In the genomic region with DNA sequence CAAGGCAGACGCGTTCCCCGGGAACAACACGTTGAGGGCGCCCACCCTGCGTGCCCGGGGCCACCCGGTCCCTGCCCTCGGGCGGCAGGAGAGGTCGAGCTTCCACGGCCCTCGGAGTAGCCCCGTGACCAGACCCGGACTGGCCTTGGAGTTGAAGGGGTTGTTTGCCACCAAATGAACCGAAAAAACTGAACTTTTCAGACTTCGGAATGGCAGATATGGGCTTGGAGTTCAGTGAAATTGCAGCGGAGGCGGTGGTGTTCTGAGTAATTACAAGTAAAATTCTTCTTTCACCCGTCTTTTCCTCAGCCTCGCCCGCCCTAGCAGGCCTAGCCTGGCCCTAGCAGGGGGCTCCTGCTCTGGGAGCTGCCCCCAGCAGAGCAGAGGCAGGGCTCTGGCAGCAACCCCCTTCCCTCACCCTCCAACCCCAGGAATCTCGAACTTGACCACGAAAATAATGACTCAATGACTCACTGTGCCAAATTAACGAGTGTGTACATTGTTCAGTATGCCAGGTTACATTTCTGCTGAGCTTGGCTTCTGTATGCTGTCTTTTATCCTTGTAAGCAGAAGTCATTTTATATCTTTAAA, we compare ENCODE assay signal across 8 cellular contexts. TPM values are rescaled to one million over a fixed set of nuclear protein-coding genes. Genes with fewer than 3 reads are reported as not detected.
DNase-seq lines count a peak whose midpoint lies in the region; ATAC-seq and TF ChIP-seq lines count a peak whose summit lies in the region.

No MANE protein-coding gene starts in this region.

- no peaks in the 10 kb centered on the region for H3K36me3 Mint-ChIP-seq in CD4-positive, alpha-beta T cell (ENCODE audit: low read depth)

- peaks cover 0 to 21% (median 0%) of the 10 kb centered on the region in 4 donors for H3K4me1 ChIP-seq in right lobe of liver
- H3K4me1 ChIP-seq in tibial artery: peaks cover 0 to 44% (median 31%) of the 10 kb centered on the region in 4 donors

- ATAC-seq in right lobe of liver (peak in 2 of 4 donors; percentile 2 to 8), HG03520 (IDR thresholded peaks at IDR 0.05; ENCODE audit: unreplicated experiment) (no peak), left lobe of liver (no peak)
- ATAC-seq in CD4-positive, alpha-beta T cell (ENCODE audit: poor library complexity): no peak

- H3K27ac ChIP-seq in brain microvascular endothelial cell: no peak overlapping the region
- no peak overlapping the region for H3K27ac ChIP-seq in right lobe of liver
- no peak overlapping the region for H3K27ac ChIP-seq in tibial artery
- no peak overlapping the region for H3K27ac ChIP-seq in CD4-positive, alpha-beta T cell (ENCODE audit: low read depth, low read length)

- H3K9me3 ChIP-seq in right lobe of liver (no peaks in the 10 kb centered on the region), tibial artery (no peaks in the 10 kb centered on the region)
- H3K9me3 ChIP-seq in CD4-positive, alpha-beta T cell (ENCODE audit: control insufficient read depth, low read length): no peaks in the 10 kb centered on the region

- H3K27ac Mint-ChIP-seq in CD4-positive, alpha-beta T cell: no peak overlapping the region

- no peaks in the 10 kb centered on the region for H3K36me3 ChIP-seq in brain microvascular endothelial cell (replicated peaks)
- no peaks in the 10 kb centered on the region for H3K36me3 ChIP-seq in right lobe of liver
- H3K36me3 ChIP-seq in tibial artery: no peaks in the 10 kb centered on the region

- TF ChIP-seq CTCF in LNCaP clone FGC (IDR thresholded peaks at IDR 0.05; ENCODE audit: control insufficient read depth, extremely low read depth, insufficient read depth) (no peak), brain microvascular endothelial cell (IDR thresholded peaks at IDR 0.05; ENCODE audit: low read depth, low read length, missing control alignments) (no peak), right lobe of liver (IDR thresholded peaks at IDR 0.05) (no peak), tibial artery (IDR thresholded peaks at IDR 0.05) (no peak)
- TF ChIP-seq CTCF in CD4-positive, alpha-beta T cell (IDR thresholded peaks at IDR 0.05): no peak

- 9% methylated on average over 18 of the region's 25 CpGs for WGBS in right lobe of liver (ENCODE audit: insufficient coverage, low coverage, low lambda C conversion rate, missing lambda C conversion rate)

- peaks cover 87% of the 10 kb centered on the region for H3K27me3 Mint-ChIP-seq in CD4-positive, alpha-beta T cell

- CTCF ChIA-PET in CD4-positive, alpha-beta T cell (lab: Charles Lee): no interaction called here

- in situ Hi-C loops in brain microvascular endothelial cell (cut with HindIII; ENCODE audit: low pct_ligation_motif_present, low sequenced_read_pairs): no loop called here

- H3K4me3 ChIP-seq in LNCaP clone FGC (ENCODE audit: low read depth, low read length) (no peak overlapping the region), brain microvascular endothelial cell (ENCODE audit: low read depth, low read length) (peak overlapping the region; percentile 49), right lobe of liver (peak overlapping the region; percentile 27 to 43 (median 31)), tibial artery (peak overlapping the region; percentile 42 to 55)

- H3K4me3 Mint-ChIP-seq in CD4-positive, alpha-beta T cell: no peak overlapping the region

- peak; percentile 62 for DNase-seq in DMS79 treated with DMSO at 0.1 percent for 48 hours (lab: John Stamatoyannopoulos, UW)
- DNase-seq in LNCaP clone FGC (ENCODE audit: low read depth): peak; percentile 46
- DNase-seq in brain microvascular endothelial cell: peak; percentile 49
- DNase-seq in right lobe of liver: no peak
- DNase-seq in tibial artery: peak in 1 of 2 donors; percentile 22
- DNase-seq in CD4-positive, alpha-beta T cell: no peak
- DNase-seq in left lobe of liver (ENCODE audit: low spot score): no peak

- peaks cover 6% of the 10 kb centered on the region for H3K4me1 Mint-ChIP-seq in CD4-positive, alpha-beta T cell (ENCODE audit: low read depth)

- no peak for TF ChIP-seq POLR2A in right lobe of liver (IDR thresholded peaks at IDR 0.05)

- POLR2A ChIA-PET in CD4-positive, alpha-beta T cell (lab: Charles Lee): no interaction called here

- H3K27me3 ChIP-seq in brain microvascular endothelial cell (replicated peaks) (peaks cover 13% of the 10 kb centered on the region), right lobe of liver (peaks cover 0 to 5% of the 10 kb centered on the region in 2 donors), tibial artery (peaks cover 0 to 79% of the 10 kb centered on the region in 2 donors)
- H3K27me3 ChIP-seq in CD4-positive, alpha-beta T cell (ENCODE audit: control insufficient read depth, insufficient read depth, low read length): peaks cover 74% of the 10 kb centered on the region

- H3K9me3 Mint-ChIP-seq in CD4-positive, alpha-beta T cell: no peaks in the 10 kb centered on the region

- intact Hi-C loops in right lobe of liver (cut with DNase I) (no loop called here), tibial artery (cut with DNase I; ENCODE audit: low total_unique reads) (no loop called here)
- intact Hi-C loops in CD4-positive, alpha-beta T cell (cut with DNase I, micrococcal nuclease): no loop called here

RNA-seq across cellular contexts. Expression of a gene that starts 1.1 kb away (rescaled TPM):
- total RNA-seq in right lobe of liver (1 to 10 TPM in 4 of 6 experiments, under 1 TPM in 2; 0.86 to 3.2 (median 1.2) TPM), left lobe of liver (1.9 TPM)
- under 1 TPM; 0.05 to 0.14 TPM for total RNA-seq in CD4-positive, alpha-beta T cell

Comparison
In these comparisons a context has a peak if more than half of its experiments do, and no peak if none do; other contexts are left out.
1. DNase-seq: peak in DMS79 treated with DMSO at 0.1 percent for 48 hours (single experiment), LNCaP clone FGC (single experiment) and brain microvascular endothelial cell (single experiment); none in right lobe of liver (0 of 3), CD4-positive, alpha-beta T cell (0 of 10) and left lobe of liver (single experiment).